Comparison of ENCODE assay signal across 25 cellular contexts in the genomic region with DNA sequence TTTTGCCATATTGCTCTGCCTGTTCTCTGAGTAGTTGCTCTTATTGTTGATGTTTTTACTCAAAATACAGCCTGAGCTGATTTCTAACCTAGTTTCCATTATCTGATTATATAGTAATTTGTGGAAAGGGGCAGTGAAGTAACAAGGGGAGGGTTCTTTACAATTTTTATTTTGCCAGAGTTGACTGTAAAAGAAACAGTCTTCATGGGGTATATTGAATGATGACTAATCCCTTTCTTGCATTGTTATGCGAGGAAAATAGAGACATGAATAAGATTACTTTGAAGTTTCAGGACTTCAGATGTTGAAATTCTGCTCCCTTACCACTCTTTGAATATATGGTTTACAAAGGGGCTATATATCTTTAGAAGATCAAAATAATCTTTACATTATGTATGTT. TPM values are rescaled to one million over a fixed set of nuclear protein-coding genes. Genes with fewer than 3 reads are reported as not detected.
A peak's percentile ranks its signal among the peaks of the same experiment; 100 is the strongest.
DNase-seq lines count a peak whose midpoint lies in the region; ATAC-seq and TF ChIP-seq lines count a peak whose summit lies in the region.
"Had no signal": no experiment of that assay in that cellular context is flagged by ENCODE, and none has a peak within 500 bp of the region (broad histone marks: within the 10 kb centered on the region; RNA-seq: fewer than 3 reads in every experiment).

No MANE protein-coding gene starts in this region.

- H3K4me3 ChIP-seq in GM23338, result no peak overlapping the region
- H3K4me3 ChIP-seq in iPS-18a (ENCODE audit: low read length), result no peak overlapping the region
- no peak overlapping the region for H3K4me3 ChIP-seq in esophagus squamous epithelium
- H3K4me3 ChIP-seq: lower lobe of right lung, MG63, spleen, upper lobe of right lung had no signal

- peak overlapping the region; percentile 63 for H3K27ac Mint-ChIP-seq in GM23338
- no peak overlapping the region for H3K27ac Mint-ChIP-seq in activated naive CD8-positive, alpha-beta T cell treated with anti-CD3 and anti-CD28 coated beads, Interleukin-2, amount 50 U/mL, for 24 hours
- no peak overlapping the region for H3K27ac Mint-ChIP-seq in CD4-positive, alpha-beta T cell
- H3K27ac Mint-ChIP-seq: effector memory CD8-positive, alpha-beta T cell; IgD-negative memory B cell had no signal

- H3K27me3 ChIP-seq in GM23338 (ENCODE audit: insufficient read depth), result no peaks in the 10 kb centered on the region
- H3K27me3 ChIP-seq in iPS-18a (ENCODE audit: control insufficient read depth, insufficient read depth, low read length), result no peaks in the 10 kb centered on the region
- H3K27me3 ChIP-seq in CD4-positive, alpha-beta T cell (ENCODE audit: control insufficient read depth, insufficient read depth, low read length), result no peaks in the 10 kb centered on the region
- no peaks in the 10 kb centered on the region for H3K27me3 ChIP-seq in esophagus squamous epithelium
- H3K27me3 ChIP-seq: MG63, spleen, upper lobe of right lung had no signal

- H3K4me3 Mint-ChIP-seq in GM23338, result no peak overlapping the region
- no peak overlapping the region for H3K4me3 Mint-ChIP-seq in activated naive CD8-positive, alpha-beta T cell treated with anti-CD3 and anti-CD28 coated beads, Interleukin-2, amount 50 U/mL, for 24 hours
- H3K4me3 Mint-ChIP-seq in CD4-positive, alpha-beta T cell, result no peak overlapping the region
- H3K4me3 Mint-ChIP-seq: effector memory CD8-positive, alpha-beta T cell; IgD-negative memory B cell had no signal

- no peak for TF ChIP-seq POLR2A in esophagus squamous epithelium (IDR thresholded peaks at IDR 0.05)

- 15 to 21% methylated on average over 1 of the region's 1 CpG for WGBS in esophagus squamous epithelium, 2 donors

- peak overlapping the region; percentile 9; the same call in 1 of the 2 replicates for H3K4me2 ChIP-seq in GM23338

- H4K20me1 ChIP-seq in GM23338 (replicated peaks; ENCODE audit: insufficient read depth), result no peaks in the 10 kb centered on the region

- H3K27ac ChIP-seq in GM23338 (ENCODE audit: low read depth) (peak overlapping the region; percentile 56; the same call in 1 of the 2 replicates), iPS-18a (ENCODE audit: low read length) (peak overlapping the region; percentile 48), esophagus squamous epithelium (no peak overlapping the region)
- no peak overlapping the region for H3K27ac ChIP-seq in CD4-positive, alpha-beta T cell (ENCODE audit: low read depth, low read length)
- H3K27ac ChIP-seq: HL-60, lower lobe of right lung, spleen, upper lobe of right lung had no signal

- H3K4me1 ChIP-seq in ES-I3 (ENCODE audit: insufficient read depth, low read length) (peaks cover 12% of the 10 kb centered on the region), GM23338 (ENCODE audit: insufficient read depth) (peaks cover 10% of the 10 kb centered on the region), iPS-18a (ENCODE audit: control insufficient read depth, low read depth, low read length) (peaks cover 14% of the 10 kb centered on the region), esophagus squamous epithelium (no peaks in the 10 kb centered on the region)
- H3K4me1 ChIP-seq: lower lobe of right lung, upper lobe of right lung had no signal

- no peaks in the 10 kb centered on the region for H3K9me3 ChIP-seq in ES-I3 (ENCODE audit: control insufficient read depth, insufficient read depth, low read length)
- H3K9me3 ChIP-seq in iPS-18a (ENCODE audit: control insufficient read depth, low read depth, low read length), result no peaks in the 10 kb centered on the region
- H3K9me3 ChIP-seq in CD4-positive, alpha-beta T cell (ENCODE audit: control insufficient read depth, low read length), result peaks cover 21% of the 10 kb centered on the region
- peaks cover 0 to 9% (median 0%) of the 10 kb centered on the region in 3 donors for H3K9me3 ChIP-seq in esophagus squamous epithelium
- H3K9me3 ChIP-seq: MG63, upper lobe of right lung had no signal

- no peak for DNase-seq in GM23338 (ENCODE audit: low spot score)
- no peak for DNase-seq in activated naive CD8-positive, alpha-beta T cell treated with anti-CD3 and anti-CD28 coated beads, Interleukin-2, amount 50 U/mL, for 24 hours
- DNase-seq in CD4-positive, alpha-beta T cell, result no peak
- DNase-seq in esophagus squamous epithelium (lab: John Stamatoyannopoulos, UW), result no peak
- no peak for DNase-seq in activated CD4-positive, CD25-positive, alpha-beta regulatory T cell treated with anti-CD3 and anti-CD28 coated beads, Interleukin-2, amount 50 U/mL, for 72 hours
- DNase-seq: activated gamma-delta T cell treated with Interleukin-2 at 50 U/mL for 16 hours; CD4-positive, alpha-beta memory T cell; DMS53; effector memory CD8-positive, alpha-beta T cell; H7; lower lobe of right lung; MG63; NCI-H1417 treated with DMSO at 0.1 percent for 48 hours; NCI-H524; retina; RPMI8226; spleen; stimulated activated CD4-positive, alpha-beta T cell treated with anti-CD3 and anti-CD28 coated beads, Interleukin-4, amount 100 ng/mL, for 24 hours; upper lobe of right lung had no signal

- H3K9me3 Mint-ChIP-seq in GM23338, result peaks cover 23% of the 10 kb centered on the region
- peaks cover 24% of the 10 kb centered on the region for H3K9me3 Mint-ChIP-seq in activated naive CD8-positive, alpha-beta T cell treated with anti-CD3 and anti-CD28 coated beads, Interleukin-2, amount 50 U/mL, for 24 hours
- peaks cover 9% of the 10 kb centered on the region for H3K9me3 Mint-ChIP-seq in CD4-positive, alpha-beta T cell

- no peak overlapping the region for H2AFZ ChIP-seq in GM23338

- peaks cover 15% of the 10 kb centered on the region for H3K4me1 Mint-ChIP-seq in GM23338
- H3K4me1 Mint-ChIP-seq in activated naive CD8-positive, alpha-beta T cell treated with anti-CD3 and anti-CD28 coated beads, Interleukin-2, amount 50 U/mL, for 24 hours, result peaks cover 14% of the 10 kb centered on the region
- H3K4me1 Mint-ChIP-seq in CD4-positive, alpha-beta T cell (ENCODE audit: low read depth), result peaks cover 9% of the 10 kb centered on the region

- H3K9me2 ChIP-seq in GM23338 (ENCODE audit: insufficient read depth), result no peaks in the 10 kb centered on the region

- peaks cover 46% of the 10 kb centered on the region for H3K36me3 Mint-ChIP-seq in GM23338 (ENCODE audit: low read depth)
- peaks cover 56% of the 10 kb centered on the region for H3K36me3 Mint-ChIP-seq in activated naive CD8-positive, alpha-beta T cell treated with anti-CD3 and anti-CD28 coated beads, Interleukin-2, amount 50 U/mL, for 24 hours (ENCODE audit: low read depth)
- H3K36me3 Mint-ChIP-seq in CD4-positive, alpha-beta T cell (ENCODE audit: low read depth), result peaks cover 62% of the 10 kb centered on the region

- intact Hi-C loops in CD4-positive, alpha-beta T cell (cut with DNase I, micrococcal nuclease), result no loop called here
- intact Hi-C loops in esophagus squamous epithelium (cut with DNase I), result no loop called here

- H3K9ac ChIP-seq in ES-I3 (ENCODE audit: low read depth, low read length) (0 out of 2 replicates have a peak overlapping the region, but pooled peaks have one; percentile 3), iPS-18a (ENCODE audit: low read length) (no peak overlapping the region)

- H3K36me3 ChIP-seq in ES-I3 (ENCODE audit: insufficient read depth, low read length), result peaks cover 3% of the 10 kb centered on the region; the same call in 1 of the 2 replicates
- no peaks in the 10 kb centered on the region for H3K36me3 ChIP-seq in GM23338 (ENCODE audit: insufficient read depth)
- no peaks in the 10 kb centered on the region for H3K36me3 ChIP-seq in iPS-18a (ENCODE audit: control insufficient read depth, low read depth, low read length)
- peaks cover 0 to 36% (median 4%) of the 10 kb centered on the region in 3 donors for H3K36me3 ChIP-seq in esophagus squamous epithelium
- H3K36me3 ChIP-seq: lower lobe of right lung, upper lobe of right lung had no signal

- ATAC-seq in GM23338 (no peak), HG03521 (IDR thresholded peaks at IDR 0.05; ENCODE audit: unreplicated experiment) (no peak)
- ATAC-seq in activated naive CD8-positive, alpha-beta T cell treated with anti-CD3 and anti-CD28 coated beads, Interleukin-2, amount 50 U/mL, for 24 hours, result peak; percentile 52
- no peak for ATAC-seq in CD4-positive, alpha-beta T cell (ENCODE audit: poor library complexity)
- ATAC-seq: effector memory CD8-positive, alpha-beta T cell; lower lobe of right lung; SK-N-SH treated with all-trans-retinoic acid at 6 μM for 48 hours; upper lobe of right lung had no signal

- no peaks in the 10 kb centered on the region for H3F3A ChIP-seq in GM23338 (replicated peaks; ENCODE audit: low read depth)

- POLR2A ChIA-PET in CD4-positive, alpha-beta T cell (lab: Charles Lee), result interaction anchor here (1.1 to 2.2 kb wide), 2 partner anchors 9 to 166 kb away, joined by 4 to 7 read pairs; a partner anchor contains a TSS

- H3K27me3 Mint-ChIP-seq in GM23338 (ENCODE audit: insufficient read depth, low read depth, poor library complexity), result peaks cover 3% of the 10 kb centered on the region
- no peaks in the 10 kb centered on the region for H3K27me3 Mint-ChIP-seq in activated naive CD8-positive, alpha-beta T cell treated with anti-CD3 and anti-CD28 coated beads, Interleukin-2, amount 50 U/mL, for 24 hours
- no peaks in the 10 kb centered on the region for H3K27me3 Mint-ChIP-seq in CD4-positive, alpha-beta T cell
- H3K27me3 Mint-ChIP-seq: CD4-positive, alpha-beta memory T cell; effector memory CD8-positive, alpha-beta T cell; IgD-negative memory B cell had no signal

- CTCF ChIA-PET in CD4-positive, alpha-beta T cell (lab: Charles Lee), result no interaction called here

- TF ChIP-seq CTCF in GM23338 (conservative IDR thresholded peaks at IDR 0.05; ENCODE audit: low read depth in 2 of 2), result no peak
- no peak for TF ChIP-seq CTCF in CD4-positive, alpha-beta T cell (IDR thresholded peaks at IDR 0.05)
- TF ChIP-seq CTCF in esophagus squamous epithelium (IDR thresholded peaks at IDR 0.05), result no peak

- H3K79me2 ChIP-seq in GM23338 (replicated peaks; ENCODE audit: insufficient read depth), result peaks cover 3% of the 10 kb centered on the region; the same call in 1 of the 2 replicates

TF ChIP-seq in GM23338, 12 proteins besides CTCF, POLR2A, EP300 and RAD21 (continues in another document):
- TF ChIP-seq, protein P1, sequence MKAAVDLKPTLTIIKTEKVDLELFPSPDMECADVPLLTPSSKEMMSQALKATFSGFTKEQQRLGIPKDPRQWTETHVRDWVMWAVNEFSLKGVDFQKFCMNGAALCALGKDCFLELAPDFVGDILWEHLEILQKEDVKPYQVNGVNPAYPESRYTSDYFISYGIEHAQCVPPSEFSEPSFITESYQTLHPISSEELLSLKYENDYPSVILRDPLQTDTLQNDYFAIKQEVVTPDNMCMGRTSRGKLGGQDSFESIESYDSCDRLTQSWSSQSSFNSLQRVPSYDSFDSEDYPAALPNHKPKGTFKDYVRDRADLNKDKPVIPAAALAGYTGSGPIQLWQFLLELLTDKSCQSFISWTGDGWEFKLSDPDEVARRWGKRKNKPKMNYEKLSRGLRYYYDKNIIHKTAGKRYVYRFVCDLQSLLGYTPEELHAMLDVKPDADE (IDR thresholded peaks at IDR 0.05), result no peak
- TF ChIP-seq NANOG (IDR thresholded peaks at IDR 0.05; ENCODE audit: borderline replicate concordance) (no peak), ZNF331 (CRISPR knock-in tag; IDR thresholded peaks at IDR 0.05; ENCODE audit: low read depth) (no peak), STAT1 (IDR thresholded peaks at IDR 0.05; ENCODE audit: unreplicated experiment) (no peak)

RNA-seq across cellular contexts. Expression of a gene that starts 9.2 kb away (rescaled TPM):
- total RNA-seq in GM23338 (2014; rRNA removed; shearing (Covaris generic)), result 1.7 and 2.7 TPM in 2 replicates
- polyA plus RNA-seq in GM23338 (2016; fragmentation: Nextera tagmentation; extraction: Ambion mirVana), result 0.15 TPM in 1 of 2 replicates, not detected in the other
- total RNA-seq in CD4-positive, alpha-beta T cell, result 1 to 10 TPM; 6.1 to 7.3 TPM
- 1 to 10 TPM in 2 of 4 donors, under 1 TPM in 2; 0.49 to 3.6 (median 1.3) TPM for total RNA-seq in esophagus squamous epithelium
- polyA plus RNA-seq: IgD-negative memory B cell had no signal

Comparison
In these comparisons a context has a peak if more than half of its experiments do, and no peak if none do; other contexts are left out.
1. H3K27ac ChIP-seq: peak in GM23338 (single experiment) and iPS-18a (single experiment); none in CD4-positive, alpha-beta T cell (single experiment) and esophagus squamous epithelium (0 of 4).